Comparison of ENCODE assay signal across 21 cellular contexts in genomic region chrX:153538424-153538823, GRCh38. TPM values are rescaled to one million over a fixed set of nuclear protein-coding genes. Genes with fewer than 3 reads are reported as not detected.
DNase-seq lines count a peak whose midpoint lies in the region; ATAC-seq and TF ChIP-seq lines count a peak whose summit lies in the region.
"Had no signal": no experiment of that assay in that cellular context is flagged by ENCODE, and none has a peak within 500 bp of the region (broad histone marks: within the 10 kb centered on the region; RNA-seq: fewer than 3 reads in every experiment).

No MANE protein-coding gene starts in this region.

- no peaks in the 10 kb centered on the region for H3K79me1 ChIP-seq in neuronal stem cell (ENCODE audit: low read depth, low read length)

- no peak overlapping the region for H3K18ac ChIP-seq in neuronal stem cell (ENCODE audit: low read length)

- no peak overlapping the region for H3K27ac Mint-ChIP-seq in activated CD4-positive, alpha-beta T cell treated with anti-CD3 and anti-CD28 coated beads for 36 hours
- H3K27ac Mint-ChIP-seq: CD4-positive, alpha-beta T cell had no signal

- no peak for ATAC-seq in activated CD4-positive, alpha-beta T cell treated with anti-CD3 and anti-CD28 coated beads for 36 hours

- H3K23ac ChIP-seq in neuronal stem cell (ENCODE audit: low read depth, low read length, poor library complexity) = no peak overlapping the region

- H3K4me1 ChIP-seq in HEK293 (ENCODE audit: control insufficient read depth, insufficient read depth, low read length) (no peaks in the 10 kb centered on the region), neuronal stem cell (ENCODE audit: control insufficient read depth in 2 of 2, insufficient read depth in 1 of 2, low read depth in 1 of 2, low read length in 2 of 2) (no peaks in the 10 kb centered on the region)
- H3K4me1 ChIP-seq: BLaER1, Peyer's patch had no signal

- no CpG with 5 or more reads among the region's 17 CpGs for WGBS in neuronal stem cell (ENCODE audit: extremely low coverage in 2 of 2, insufficient read length in 2 of 2, insufficient replicate concordance in 1 of 2), 2 donors

- H3K4ac ChIP-seq in neuronal stem cell (ENCODE audit: low read length) = no peak overlapping the region

- H3K4me1 Mint-ChIP-seq in activated CD4-positive, alpha-beta T cell treated with anti-CD3 and anti-CD28 coated beads for 36 hours = no peaks in the 10 kb centered on the region

- H4K8ac ChIP-seq in neuronal stem cell (ENCODE audit: low read depth, low read length) = no peak overlapping the region

- intact Hi-C loops in dorsolateral prefrontal cortex (cut with DNase I) = no loop called here
- intact Hi-C loops in activated CD4-positive, alpha-beta T cell treated with anti-CD3 and anti-CD28 coated beads for 36 hours (cut with DNase I, micrococcal nuclease) = loop anchor here (2.0 to 5.0 kb wide), 2 partner anchors 124 to 129 kb away; no protein-coding TSS in a partner anchor

- H3K9me3 ChIP-seq in HEK293 (ENCODE audit: control insufficient read depth, insufficient read depth, low read depth, low read length) (no peaks in the 10 kb centered on the region), neuronal stem cell (replicated peaks in 1 of 2; ENCODE audit: control insufficient read depth in 2 of 2, insufficient read depth in 1 of 2, low read depth in 1 of 2, low read length in 2 of 2) (no peaks in the 10 kb centered on the region)
- H3K9me3 ChIP-seq: BLaER1, Peyer's patch, SJCRH30 had no signal

- H3K9me3 Mint-ChIP-seq in activated CD4-positive, alpha-beta T cell treated with anti-CD3 and anti-CD28 coated beads for 36 hours (ENCODE audit: low read depth) = no peaks in the 10 kb centered on the region
- H3K9me3 Mint-ChIP-seq: CD4-positive, alpha-beta T cell had no signal

- H3K27ac ChIP-seq in HEK293 (ENCODE audit: extremely low read depth, low read depth, low read length) (no peak overlapping the region), dorsolateral prefrontal cortex (peak overlapping the region in 9 of 59 donors; percentile 9 to 75 (median 38)), neuronal stem cell (replicated peaks; ENCODE audit: low read length) (no peak overlapping the region)
- H3K27ac ChIP-seq: BLaER1, Peyer's patch had no signal

- H3K4me2 ChIP-seq in neuronal stem cell (ENCODE audit: insufficient read depth, low read length, poor library complexity, severe bottlenecking) = no peak overlapping the region
- H3K4me2 ChIP-seq: BLaER1 had no signal

- H3K36me3 ChIP-seq in HEK293 (ENCODE audit: control insufficient read depth in 2 of 2, insufficient read depth in 1 of 2, low read length in 2 of 2) = no peaks in the 10 kb centered on the region
- H3K36me3 ChIP-seq in neuronal stem cell (replicated peaks in 1 of 2; ENCODE audit: control insufficient read depth in 2 of 2, insufficient read depth in 2 of 2, low read length in 2 of 2) = no peaks in the 10 kb centered on the region
- H3K36me3 ChIP-seq: BLaER1, Peyer's patch, SJCRH30 had no signal

- peak overlapping the region; percentile 56 for H2AK5ac ChIP-seq in neuronal stem cell (ENCODE audit: low read depth, low read length)

- H2BK120ac ChIP-seq in neuronal stem cell (ENCODE audit: low read depth, low read length) = no peak overlapping the region

- no peak overlapping the region for H2BK15ac ChIP-seq in neuronal stem cell (ENCODE audit: low read length)

- peak; percentile 63 for DNase-seq in NCI-H82 (lab: John Stamatoyannopoulos, UW)
- peak in 6 of 10 donors; percentile 34 to 64 (median 42) for DNase-seq in dorsolateral prefrontal cortex
- DNase-seq in neuronal stem cell (ENCODE audit: low spot score) = no peak
- no peak for DNase-seq in medulla oblongata (ENCODE audit: extremely low spot score)
- DNase-seq in NCI-H345 treated with DMSO at 0.1 percent for 48 hours (lab: John Stamatoyannopoulos, UW; ENCODE audit: unreplicated experiment) = no peak
- no peak for DNase-seq in activated CD4-positive, alpha-beta T cell treated with anti-CD3 and anti-CD28 coated beads for 36 hours
- DNase-seq: CD4-positive, alpha-beta T cell; COR-L47; GF-D8; Karpas-422; NCI-H1694; NCI-H2081 treated with DMSO at 0.1 percent for 48 hours; NCI-H748 treated with DMSO at 0.1 percent for 48 hours; Peyer's patch had no signal

- no peak overlapping the region for H2AFZ ChIP-seq in neuronal stem cell (ENCODE audit: low read length)

- no peak overlapping the region for H4K91ac ChIP-seq in neuronal stem cell (ENCODE audit: low read depth, low read length, poor library complexity)

- H2BK12ac ChIP-seq in neuronal stem cell (ENCODE audit: low read length) = no peak overlapping the region

- TF ChIP-seq CTCF in HEK293 (tag by site-specific recombination; IDR thresholded peaks at IDR 0.05) (no peak), dorsolateral prefrontal cortex (IDR thresholded peaks at IDR 0.05 in 54 of 56, conservative IDR thresholded peaks at IDR 0.05 in 2 of 56; ENCODE audit: low read depth in 1 of 56, partially characterized antibody in 56 of 56) (no peak)

- H3K4me3 ChIP-seq in HEK293 (ENCODE audit: low read depth, low read length) (no peak overlapping the region), dorsolateral prefrontal cortex (no peak overlapping the region), neuronal stem cell (ENCODE audit: low read length in 2 of 2) (no peak overlapping the region)
- H3K4me3 ChIP-seq: BLaER1, Peyer's patch had no signal

- no peak overlapping the region for H3K4me3 Mint-ChIP-seq in activated CD4-positive, alpha-beta T cell treated with anti-CD3 and anti-CD28 coated beads for 36 hours
- H3K4me3 Mint-ChIP-seq: CD4-positive, alpha-beta T cell had no signal

- H3K36me3 Mint-ChIP-seq in activated CD4-positive, alpha-beta T cell treated with anti-CD3 and anti-CD28 coated beads for 36 hours (ENCODE audit: low read depth) = no peaks in the 10 kb centered on the region

- CTCF ChIA-PET in HEK293 (lab: Yijun Ruan, JAX) = interaction anchor here (0.5 to 3.5 kb wide), 21 partner anchors 10 to 1788 kb away, joined by 3 to 63 read pairs (median 5); no protein-coding TSS in a partner anchor
- CTCF ChIA-PET in activated CD4-positive, alpha-beta T cell treated with anti-CD3 and anti-CD28 coated beads for 36 hours (lab: Charles Lee) = interaction anchor here (0.6 to 2.7 kb wide), 8 partner anchors 9 to 201 kb away, joined by 3 to 33 read pairs (median 4); no protein-coding TSS in a partner anchor

- H2BK5ac ChIP-seq in neuronal stem cell (ENCODE audit: low read length) = no peak overlapping the region

- H3K27me3 Mint-ChIP-seq in activated CD4-positive, alpha-beta T cell treated with anti-CD3 and anti-CD28 coated beads for 36 hours = peaks cover 2% of the 10 kb centered on the region
- H3K27me3 Mint-ChIP-seq: CD4-positive, alpha-beta T cell had no signal

- POLR2A ChIA-PET in HEK293 (lab: Yijun Ruan, JAX) = no interaction called here
- POLR2A ChIA-PET in activated CD4-positive, alpha-beta T cell treated with anti-CD3 and anti-CD28 coated beads for 36 hours (lab: Charles Lee) = no interaction called here

- H3K14ac ChIP-seq in neuronal stem cell (ENCODE audit: low read length) = no peak overlapping the region

- peaks cover 0 to 86% (median 3%) of the 10 kb centered on the region in 45 donors for H3K27me3 ChIP-seq in dorsolateral prefrontal cortex
- peaks cover 0 to 67% (median 0%) of the 10 kb centered on the region in 3 experiments for H3K27me3 ChIP-seq in neuronal stem cell (ENCODE audit: control insufficient read depth in 3 of 3, insufficient read depth in 3 of 3, low read depth in 1 of 3, low read length in 3 of 3)
- H3K27me3 ChIP-seq: Peyer's patch had no signal

- no peak overlapping the region for H3K9ac ChIP-seq in neuronal stem cell (ENCODE audit: low read depth, low read length, poor library complexity)
- H3K9ac ChIP-seq: BLaER1 had no signal

TF ChIP-seq in HEK293, 187 proteins besides CTCF, POLR2A, EP300 and RAD21:
- 0 out of 2 replicates have a peak, but pooled peaks have one; percentile 14 for TF ChIP-seq ZBTB17 (tag by site-specific recombination; IDR thresholded peaks at IDR 0.05)
- no peak for TF ChIP-seq FEZF1 (tag by site-specific recombination; IDR thresholded peaks at IDR 0.05)

RNA-seq across cellular contexts. Expression of gene ATP2B3, which starts 21.0 kb away (rescaled TPM):
- 10 to 100 TPM; 15.7 to 77.1 (median 57.9) TPM for total RNA-seq in dorsolateral prefrontal cortex
- polyA plus RNA-seq in neuronal stem cell (2013, experiment 1 of 2) = 0.49 TPM
- polyA plus RNA-seq in neuronal stem cell (2013, experiment 2 of 2) = 0.48 TPM
- total RNA-seq in activated CD4-positive, alpha-beta T cell treated with anti-CD3 and anti-CD28 coated beads for 36 hours = not detected
- total RNA-seq: CD4-positive, alpha-beta T cell; Daoy; MCF 10A; NCI-H460; OCI-LY7; Peyer's patch had no signal

RNA-seq across cellular contexts. Expression of gene BGN, which starts 43.6 kb away (rescaled TPM):
- 100 to 1,000 TPM in 2 of 120 experiments, 10 to 100 TPM in 118; 18.8 to 120 (median 39.8) TPM for total RNA-seq in dorsolateral prefrontal cortex
- 3.8 TPM for polyA plus RNA-seq in neuronal stem cell (2013, experiment 1 of 2)
- 4.3 TPM for polyA plus RNA-seq in neuronal stem cell (2013, experiment 2 of 2)
- total RNA-seq in activated CD4-positive, alpha-beta T cell treated with anti-CD3 and anti-CD28 coated beads for 36 hours = not detected
- total RNA-seq: CD4-positive, alpha-beta T cell; OCI-LY7 had no signal

Comparison
In these comparisons a context has a peak if more than half of its experiments do, and no peak if none do; other contexts are left out.
1. DNase-seq: peak in NCI-H82 (single experiment) and dorsolateral prefrontal cortex (6 of 10); none in neuronal stem cell (single experiment), medulla oblongata (single experiment), NCI-H345 treated with DMSO at 0.1 percent for 48 hours (single experiment) and activated CD4-positive, alpha-beta T cell treated with anti-CD3 and anti-CD28 coated beads for 36 hours (single experiment).
2. RNA of gene ATP2B3, which starts 21.0 kb away (total RNA-seq): 15.7 to 77.1 TPM in dorsolateral prefrontal cortex; not detected in activated CD4-positive, alpha-beta T cell treated with anti-CD3 and anti-CD28 coated beads for 36 hours; every median in the first group is over 10 times any median in the second.
3. RNA of gene BGN, which starts 43.6 kb away (total RNA-seq): 18.8 to 120 TPM in dorsolateral prefrontal cortex; not detected in activated CD4-positive, alpha-beta T cell treated with anti-CD3 and anti-CD28 coated beads for 36 hours; every median in the first group is over 10 times any median in the second.
4. intact Hi-C loops: an anchor here in activated CD4-positive, alpha-beta T cell treated with anti-CD3 and anti-CD28 coated beads for 36 hours (2.0 to 5.0 kb wide); none called in dorsolateral prefrontal cortex.